In the genomic region with DNA sequence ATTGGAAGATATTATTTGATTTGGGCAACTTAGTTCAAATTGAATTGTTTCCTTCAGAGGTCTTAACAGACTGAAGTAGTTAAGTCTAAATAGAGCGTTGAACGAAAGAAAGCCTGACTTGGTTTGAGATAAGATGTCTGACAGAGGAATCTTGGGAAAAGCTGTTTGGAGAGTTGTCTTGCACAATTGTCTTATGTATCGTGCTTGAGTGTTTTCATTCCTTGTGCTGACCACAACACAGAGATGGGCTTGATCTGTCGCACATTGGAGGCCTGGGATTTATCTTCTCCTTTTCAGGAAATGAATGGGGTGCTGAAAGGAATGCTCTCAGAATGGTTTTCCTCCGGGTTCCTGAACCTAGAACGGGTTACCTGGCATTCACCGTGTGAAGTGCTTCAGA, we compare ENCODE assay signal across 27 cellular contexts.
"Had no signal": no experiment of that assay in that cellular context is flagged by ENCODE, and none has a peak within 500 bp of the region (broad histone marks: within the 10 kb centered on the region; RNA-seq: fewer than 3 reads in every experiment).

No MANE protein-coding gene starts in this region.

- H3K9me3 ChIP-seq: body of pancreas, esophagus squamous epithelium, neutrophil, spleen, tibial nerve had no signal

- H3K27me3 ChIP-seq: body of pancreas, esophagus squamous epithelium, foreskin keratinocyte, neutrophil, spleen, tibial nerve had no signal

- DNase-seq: activated B cell treated with CpG ODN at 0.5 μM for 24 hours; activated CD4-positive, alpha-beta T cell treated with anti-CD3 and anti-CD28 coated beads, Interleukin-2, amount 50 U/mL, for 1 hour; activated CD8-positive, alpha-beta T cell treated with anti-CD3 and anti-CD28 coated beads for 36 hours; activated naive CD4-positive, alpha-beta T cell; activated T-cell treated with anti-CD3 and anti-CD28 coated beads, Interleukin-2, amount 50 U/mL, for 48 hours; anterior cingulate cortex; body of pancreas; effector CD8-positive, alpha-beta T cell; esophagus squamous epithelium; foreskin keratinocyte; islet precursor cell; mammary epithelial cell; naive B cell; nephron progenitor cell; retina; spleen; stimulated activated naive CD4-positive, alpha-beta T cell; T-helper 1 cell had no signal

- H3K4me3 Mint-ChIP-seq: activated B cell treated with CpG ODN at 0.5 μM for 24 hours; activated CD8-positive, alpha-beta T cell treated with anti-CD3 and anti-CD28 coated beads for 36 hours; mesothelial cell of epicardium; naive B cell; nephron progenitor cell; T-helper 2 cell treated with Interferon-gamma antibody and Interleukin-4, amounts not matched to agents 5 μg/mL and 100 μg/mL, for 36 hours had no signal

- H3K4me3 ChIP-seq: body of pancreas, esophagus squamous epithelium, spleen, tibial nerve had no signal

- H3K27ac Mint-ChIP-seq: activated B cell treated with CpG ODN at 0.5 μM for 24 hours; activated CD8-positive, alpha-beta T cell treated with anti-CD3 and anti-CD28 coated beads for 36 hours; activated naive CD4-positive, alpha-beta T cell treated with anti-CD3 and anti-CD28 coated beads, Interleukin-2, amount 50 U/mL, for 72 hours; naive B cell; nephron progenitor cell; progenitor cell of endocrine pancreas; T-helper 2 cell treated with Interferon-gamma antibody and Interleukin-4, amounts not matched to agents 5 μg/mL and 100 μg/mL, for 36 hours had no signal

- H3K9me3 Mint-ChIP-seq: activated B cell treated with CpG ODN at 0.5 μM for 24 hours; activated CD8-positive, alpha-beta T cell treated with anti-CD3 and anti-CD28 coated beads for 36 hours; activated naive CD4-positive, alpha-beta T cell treated with anti-CD3 and anti-CD28 coated beads, Interleukin-2, amount 50 U/mL, for 72 hours; mesothelial cell of epicardium; naive B cell; nephron progenitor cell; T-helper 2 cell treated with Interferon-gamma antibody and Interleukin-4, amounts not matched to agents 5 μg/mL and 100 μg/mL, for 36 hours had no signal

- H3K4me1 ChIP-seq: foreskin keratinocyte had no signal

- H3K27ac ChIP-seq: body of pancreas, epithelial cell of prostate, esophagus squamous epithelium, foreskin keratinocyte, neutrophil, spleen, tibial nerve had no signal

- FAIRE-seq: colon, endometrium had no signal

- ATAC-seq: activated CD8-positive, alpha-beta T cell treated with anti-CD3 and anti-CD28 coated beads for 36 hours; activated naive CD4-positive, alpha-beta T cell treated with anti-CD3 and anti-CD28 coated beads, Interleukin-2, amount 50 U/mL, for 72 hours; body of pancreas; foreskin keratinocyte had no signal

- H3K27me3 Mint-ChIP-seq: activated B cell treated with CpG ODN at 0.5 μM for 24 hours; activated CD8-positive, alpha-beta T cell treated with anti-CD3 and anti-CD28 coated beads for 36 hours; naive B cell; progenitor cell of endocrine pancreas had no signal
